In the genomic region with DNA sequence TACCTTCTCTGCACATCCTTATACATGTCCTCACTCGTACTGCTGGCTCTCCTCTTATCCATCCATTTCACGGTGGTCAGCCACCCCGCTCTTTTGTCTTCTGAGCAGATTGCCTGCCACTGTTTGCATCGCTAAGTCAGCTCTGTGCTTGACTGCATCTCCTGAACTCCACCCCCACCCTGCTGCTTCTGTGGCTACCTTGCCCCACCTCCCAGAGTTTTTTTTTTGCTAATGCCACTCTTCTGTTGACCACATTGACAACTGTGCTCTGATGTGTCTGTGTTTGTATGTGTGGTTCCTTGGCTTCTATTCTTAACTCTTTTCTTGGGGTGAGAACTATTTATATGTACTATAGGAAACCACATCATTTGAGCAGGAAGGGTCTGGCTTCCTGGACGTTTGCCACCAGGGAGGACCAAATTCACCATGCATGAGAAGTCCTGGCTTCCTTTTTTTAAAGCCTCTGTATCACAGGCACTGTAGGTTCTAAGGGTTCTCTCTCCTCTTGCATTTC, we compare ENCODE assay signal across 10 cellular contexts. TPM values are rescaled to one million over a fixed set of nuclear protein-coding genes. Genes with fewer than 3 reads are reported as not detected.
A peak's percentile ranks its signal among the peaks of the same experiment; 100 is the strongest.
DNase-seq lines count a peak whose midpoint lies in the region; ATAC-seq lines count a peak whose summit lies in the region.
"Had no signal": no experiment of that assay in that cellular context is flagged by ENCODE, and none has a peak within 500 bp of the region (broad histone marks: within the 10 kb centered on the region; RNA-seq: fewer than 3 reads in every experiment).

No MANE protein-coding gene starts in this region.

- no peak overlapping the region for H3K27ac ChIP-seq in SJCRH30
- H3K27ac ChIP-seq: adrenal gland, psoas muscle had no signal

- no peaks in the 10 kb centered on the region for H3K27me3 Mint-ChIP-seq in memory B cell

- no peaks in the 10 kb centered on the region for H3K9me3 ChIP-seq in SJCRH30 (replicated peaks)
- H3K9me3 ChIP-seq: adrenal gland, psoas muscle had no signal

- peaks cover under 1% of the 10 kb centered on the region for H3K9me3 Mint-ChIP-seq in memory B cell

- H3K4me1 Mint-ChIP-seq in memory B cell, result peaks cover 51% of the 10 kb centered on the region

- no peaks in the 10 kb centered on the region; the same call in 1 of the 2 replicates for H3K27me3 ChIP-seq in SJCRH30
- H3K27me3 ChIP-seq: adrenal gland had no signal

- H3K36me3 Mint-ChIP-seq in memory B cell, result no peaks in the 10 kb centered on the region

- peak overlapping the region; percentile 80 for H3K4me3 Mint-ChIP-seq in memory B cell

- H3K4me1 ChIP-seq in SJCRH30, result no peaks in the 10 kb centered on the region
- H3K4me1 ChIP-seq: adrenal gland, psoas muscle had no signal

- DNase-seq in CD1c-positive myeloid dendritic cell (ENCODE audit: extremely low spot score) (peak; percentile 15), SJCRH30 (peak; percentile 72 to 74), memory B cell (ENCODE audit: low spot score in 2 of 2) (peak; percentile 25 to 49), NCI-H187 treated with DMSO at 0.1 percent for 48 hours (lab: John Stamatoyannopoulos, UW) (no peak), OCI-M1 (lab: John Stamatoyannopoulos, UW) (no peak), GM03348 (ENCODE audit: low spot score) (no peak)

- no peaks in the 10 kb centered on the region for H3K36me3 ChIP-seq in SJCRH30
- H3K36me3 ChIP-seq: adrenal gland had no signal

- ATAC-seq in GM19043 (IDR thresholded peaks at IDR 0.05; ENCODE audit: low read depth, unreplicated experiment) (peak; percentile 86), HG03066 (IDR thresholded peaks at IDR 0.05; ENCODE audit: low read depth, unreplicated experiment) (peak; percentile 89), memory B cell (ENCODE audit: low read depth) (peak; percentile 90)
- ATAC-seq: psoas muscle had no signal

- H3K4me3 ChIP-seq in SJCRH30, result no peak overlapping the region
- H3K4me3 ChIP-seq: adrenal gland, psoas muscle had no signal

- peak overlapping the region; percentile 42 for H3K27ac Mint-ChIP-seq in memory B cell

RNA-seq across cellular contexts. Expression of a gene that starts 12.8 kb away (rescaled TPM):
- total RNA-seq in SJCRH30 (2014; rRNA removed; shearing (Covaris generic)), result 10.6 and 11.4 TPM in 2 replicates

Comparison
In these comparisons a context has a peak if more than half of its experiments do, and no peak if none do; other contexts are left out.
1. DNase-seq: peak in CD1c-positive myeloid dendritic cell (single experiment), SJCRH30 (2 of 2) and memory B cell (2 of 2); none in NCI-H187 treated with DMSO at 0.1 percent for 48 hours (single experiment), OCI-M1 (single experiment) and GM03348 (single experiment).
2. Peak in every context shown above with its lines, with median percentiles within 50 percentile points of each other: ATAC-seq.